In the genomic region with DNA sequence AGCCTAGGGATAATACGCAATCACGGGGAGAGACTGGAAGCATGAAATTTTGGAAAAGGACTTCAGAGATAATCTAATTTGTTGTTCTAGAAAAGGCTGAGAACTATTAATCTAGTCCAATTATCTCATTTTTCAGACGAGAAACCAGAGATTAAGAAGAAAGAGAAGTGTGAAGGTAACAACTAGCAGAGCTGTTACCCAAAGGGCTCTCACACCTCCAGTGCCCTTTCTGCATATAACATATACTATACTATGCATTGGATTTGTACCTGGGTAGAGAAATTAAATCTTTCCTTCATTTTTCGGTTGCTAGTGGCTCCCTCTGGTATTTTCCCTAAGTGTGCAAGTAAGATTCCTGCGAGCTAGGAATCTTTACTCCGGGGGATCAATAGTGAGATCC, we compare ENCODE assay signal across 25 cellular contexts. TPM values are rescaled to one million over a fixed set of nuclear protein-coding genes. Genes with fewer than 3 reads are reported as not detected.
"Had no signal": no experiment of that assay in that cellular context is flagged by ENCODE, and none has a peak within 500 bp of the region (broad histone marks: within the 10 kb centered on the region; RNA-seq: fewer than 3 reads in every experiment).

No MANE protein-coding gene starts in this region.

- H3K27me3 Mint-ChIP-seq: memory B cell; naive thymus-derived CD8-positive, alpha-beta T cell; progenitor cell of endocrine pancreas; stimulated activated memory B cell treated with anti-CD40 and anti-IgM and Interleukin-4, amounts not matched to agents 10 μg/mL and 1 μg/mL and 100 μg/mL, for 72 hours; stimulated activated naive CD8-positive, alpha-beta T cell treated with anti-CD3 and anti-CD28 coated beads, Interleukin-15, amount 100 ng/mL, for 72 hours; type B pancreatic cell had no signal

- ATAC-seq: naive thymus-derived CD8-positive, alpha-beta T cell; right lobe of liver; stimulated activated memory B cell treated with anti-CD40 and anti-IgM and Interleukin-4, amounts not matched to agents 10 μg/mL and 1 μg/mL and 100 μg/mL, for 72 hours; stimulated activated naive CD8-positive, alpha-beta T cell treated with anti-CD3 and anti-CD28 coated beads, Interleukin-15, amount 100 ng/mL, for 72 hours had no signal

- H3K27ac Mint-ChIP-seq: memory B cell; stimulated activated memory B cell treated with anti-CD40 and anti-IgM and Interleukin-4, amounts not matched to agents 10 μg/mL and 1 μg/mL and 100 μg/mL, for 72 hours; stimulated activated naive CD8-positive, alpha-beta T cell treated with anti-CD3 and anti-CD28 coated beads, Interleukin-15, amount 100 ng/mL, for 72 hours; type B pancreatic cell had no signal

- H3K9me3 Mint-ChIP-seq: memory B cell; naive thymus-derived CD8-positive, alpha-beta T cell; stimulated activated memory B cell treated with anti-CD40 and anti-IgM and Interleukin-4, amounts not matched to agents 10 μg/mL and 1 μg/mL and 100 μg/mL, for 72 hours; stimulated activated naive CD8-positive, alpha-beta T cell treated with anti-CD3 and anti-CD28 coated beads, Interleukin-15, amount 100 ng/mL, for 72 hours; type B pancreatic cell had no signal

- DNase-seq: hypothalamus; islet precursor cell; left ventricle myocardium inferior; naive thymus-derived CD8-positive, alpha-beta T cell; ovary; right lobe of liver; stimulated activated CD4-positive, alpha-beta T cell treated with anti-CD3 and anti-CD28 coated beads, Interleukin-1b, Interleukin-23, amount 100 ng/mL, for 48 hours; stimulated activated CD4-positive, alpha-beta T cell treated with anti-CD3 and anti-CD28 coated beads, Interleukin-2, amount 100 ng/mL, for 48 hours; stimulated activated CD4-positive, alpha-beta T cell treated with anti-CD3 and anti-CD28 coated beads, Interleukin-4, amount 100 ng/mL, for 4 hours; stimulated activated CD8-positive, alpha-beta memory T cell treated with anti-CD3 and anti-CD28 coated beads, Interleukin-4, amount 100 ng/mL, for 48 hours; stimulated activated naive CD4-positive, alpha-beta T cell treated with Interleukin-2 at 50 U/mL for 16 hours; stimulated activated naive CD8-positive, alpha-beta T cell treated with anti-CD3 and anti-CD28 coated beads, Interleukin-15, amount 100 ng/mL, for 72 hours; substantia nigra had no signal

- H3K4me3 Mint-ChIP-seq: memory B cell; naive thymus-derived CD8-positive, alpha-beta T cell; stimulated activated memory B cell treated with anti-CD40 and anti-IgM and Interleukin-4, amounts not matched to agents 10 μg/mL and 1 μg/mL and 100 μg/mL, for 72 hours; stimulated activated naive CD8-positive, alpha-beta T cell treated with anti-CD3 and anti-CD28 coated beads, Interleukin-15, amount 100 ng/mL, for 72 hours; type B pancreatic cell had no signal

- H3K4me1 Mint-ChIP-seq: memory B cell; stimulated activated memory B cell treated with anti-CD40 and anti-IgM and Interleukin-4, amounts not matched to agents 10 μg/mL and 1 μg/mL and 100 μg/mL, for 72 hours; stimulated activated naive CD8-positive, alpha-beta T cell treated with anti-CD3 and anti-CD28 coated beads, Interleukin-15, amount 100 ng/mL, for 72 hours had no signal

RNA-seq across cellular contexts. Expression of a gene that starts 13.4 kb away (rescaled TPM):
- total RNA-seq: left ventricle myocardium inferior, mucosa of gallbladder, progenitor cell of endocrine pancreas, pulmonary artery endothelial cell, renal cortical epithelial cell, right atrium auricular region, skeletal muscle tissue, temporal lobe, tibial nerve, vagina had no signal
